8 cellular contexts compared by ENCODE assay signal in genomic region chr12:94148841-94149780, GRCh38. TPM values are rescaled to one million over a fixed set of nuclear protein-coding genes. Genes with fewer than 3 reads are reported as not detected.
DNase-seq lines count a peak whose midpoint lies in the region; ATAC-seq and TF ChIP-seq lines count a peak whose summit lies in the region.

No MANE protein-coding gene starts in this region.

- H3K36me3 ChIP-seq in fibroblast of lung (ENCODE audit: control insufficient read depth, insufficient read depth, low read length): no peaks in the 10 kb centered on the region
- no peaks in the 10 kb centered on the region for H3K36me3 ChIP-seq in neural cell (ENCODE audit: insufficient read depth, low read length)
- H3K36me3 ChIP-seq in aorta (ENCODE audit: control insufficient read depth in 1 of 2, insufficient read depth in 2 of 2, low read length in 1 of 2): no peaks in the 10 kb centered on the region

- H3K9me3 ChIP-seq in fibroblast of lung (ENCODE audit: control insufficient read depth, insufficient read depth, low read depth, low read length): no peaks in the 10 kb centered on the region
- no peaks in the 10 kb centered on the region for H3K9me3 ChIP-seq in neural cell (ENCODE audit: low read length)
- no peaks in the 10 kb centered on the region for H3K9me3 ChIP-seq in aorta (ENCODE audit: control insufficient read depth, low read length)

- H3K27ac Mint-ChIP-seq in HFFc6: no peak overlapping the region

- WGBS in aorta, 2 donors: 1% methylated on average over 92 to 124 of the region's 124 CpGs

- TF ChIP-seq CTCF in HFFc6 (IDR thresholded peaks at IDR 0.05) (peak; percentile 46), fibroblast of lung (conservative IDR thresholded peaks at IDR 0.05 in 1 of 2, IDR thresholded peaks at IDR 0.05 in 1 of 2; ENCODE audit: low read depth in 1 of 2, low read length in 2 of 2) (peak in 1 of 2 donors; percentile 42), neural cell (IDR thresholded peaks at IDR 0.05; ENCODE audit: poor library complexity, severe bottlenecking) (peak; percentile 86)

- DNase-seq in NCI-H1417 (lab: John Stamatoyannopoulos, UW) (peak; percentile 25 to 89 (median 80)), NCI-H1417 treated with DMSO at 0.1 percent for 48 hours (lab: John Stamatoyannopoulos, UW) (no peak), HFFc6 (no peak), NCI-H1105 treated with DMSO at 0.1 percent for 48 hours (lab: John Stamatoyannopoulos, UW) (peak; percentile 33), fibroblast of lung (ENCODE audit: low read depth in 2 of 2) (peak; percentile 41 to 49), aorta (peak; percentile 69 to 84)
- DNase-seq in activated CD8-positive, alpha-beta memory T cell treated with anti-CD3 and anti-CD28 coated beads, Interleukin-2, amount 50 U/mL, for 4 hours: peak; percentile 51

- H3K79me2 ChIP-seq in fibroblast of lung (ENCODE audit: control insufficient read depth, insufficient read depth, low read length) (no peaks in the 10 kb centered on the region), neural cell (replicated peaks; ENCODE audit: insufficient read depth, low read length) (peaks cover 45% of the 10 kb centered on the region)

- peak; percentile 6 for TF ChIP-seq EP300 in neural cell (conservative IDR thresholded peaks at IDR 0.05; ENCODE audit: poor library complexity, severe bottlenecking)

- peak; percentile 23 for TF ChIP-seq RAD21 in neural cell (conservative IDR thresholded peaks at IDR 0.05)

- H3K9me3 Mint-ChIP-seq in HFFc6: no peaks in the 10 kb centered on the region

- H3K4me1 ChIP-seq in fibroblast of lung (ENCODE audit: control insufficient read depth, extremely low read depth, insufficient read depth, low read length) (no peaks in the 10 kb centered on the region), aorta (ENCODE audit: control insufficient read depth in 1 of 2, insufficient read depth in 2 of 2, low read length in 2 of 2) (no peaks in the 10 kb centered on the region)

- no peaks in the 10 kb centered on the region for H3K36me3 Mint-ChIP-seq in HFFc6 (ENCODE audit: low read depth)

- no peak overlapping the region for H3K27ac ChIP-seq in fibroblast of lung (ENCODE audit: insufficient read depth, low read length)
- H3K27ac ChIP-seq in neural cell (ENCODE audit: low read length): peak overlapping the region; percentile 90
- H3K27ac ChIP-seq in aorta (ENCODE audit: low read depth in 1 of 2, low read length in 2 of 2): no peak overlapping the region

- H3K4me3 ChIP-seq in fibroblast of lung (replicated peaks in 1 of 4; ENCODE audit: control extremely low read depth in 1 of 4, insufficient read depth in 1 of 4, low read depth in 3 of 4, low read length in 4 of 4) (peak overlapping the region in 3 of 4 experiments; percentile 24 to 66 (median 36)), neural cell (ENCODE audit: low read length) (peak overlapping the region; percentile 95), aorta (ENCODE audit: low read length in 2 of 2) (peak overlapping the region; percentile 42 to 55)

- H2AFZ ChIP-seq in fibroblast of lung (ENCODE audit: low read length): no peak overlapping the region
- H2AFZ ChIP-seq in neural cell (ENCODE audit: low read depth, low read length): peak overlapping the region; percentile 36

- no peak overlapping the region for H3K9ac ChIP-seq in fibroblast of lung (ENCODE audit: insufficient read depth, low read length)
- H3K9ac ChIP-seq in neural cell (ENCODE audit: low read length): peak overlapping the region; percentile 90

- peaks cover 7% of the 10 kb centered on the region for H3K4me1 Mint-ChIP-seq in HFFc6 (ENCODE audit: low read depth)

- H4K20me1 ChIP-seq in fibroblast of lung (ENCODE audit: control insufficient read depth, extremely low read depth, insufficient read depth, low read length) (no peaks in the 10 kb centered on the region), neural cell (ENCODE audit: insufficient read depth) (no peaks in the 10 kb centered on the region)

- H3K27me3 ChIP-seq in fibroblast of lung (ENCODE audit: control insufficient read depth, insufficient read depth, low read length) (peaks cover 70% of the 10 kb centered on the region), neural cell (ENCODE audit: insufficient read depth, low read depth, low read length) (no peaks in the 10 kb centered on the region), aorta (ENCODE audit: control insufficient read depth in 1 of 2, insufficient read depth in 2 of 2, low read length in 1 of 2) (no peaks in the 10 kb centered on the region)

- intact Hi-C loops in aorta (cut with DNase I): loop anchor here in 1 of 2 donors (10.0 kb wide), 1 partner anchor 286 kb away; no protein-coding TSS in a partner anchor

- peak; percentile 8 for ATAC-seq in aorta (ENCODE audit: low FRiP score)

- peak overlapping the region; percentile 50 for H3K4me2 ChIP-seq in fibroblast of lung (ENCODE audit: extremely low read depth, insufficient read depth, low read length)
- no peak overlapping the region for H3K4me2 ChIP-seq in neural cell (ENCODE audit: low read length)

- H3K27me3 Mint-ChIP-seq in HFFc6 (ENCODE audit: insufficient read depth): peaks cover 44% of the 10 kb centered on the region

- no peaks in the 10 kb centered on the region for H3K9me2 ChIP-seq in neural cell (ENCODE audit: insufficient read depth, low read length)

- peaks cover 2% of the 10 kb centered on the region for H3F3A ChIP-seq in neural cell (ENCODE audit: insufficient read depth, low read length, poor library complexity, severe bottlenecking)

- no peak overlapping the region for H3K4me3 Mint-ChIP-seq in HFFc6

TF ChIP-seq in neural cell, 6 proteins besides CTCF, POLR2A, EP300 and RAD21:
- no peak for TF ChIP-seq TAF1 (IDR thresholded peaks at IDR 0.05; ENCODE audit: low read depth)
- no peak for TF ChIP-seq EZH2 (IDR thresholded peaks at IDR 0.05; ENCODE audit: borderline replicate concordance, insufficient read depth, low read length, poor library complexity, severe bottlenecking)
- TF ChIP-seq POLR2AphosphoS5 (IDR thresholded peaks at IDR 0.05): peak; percentile 18
- peak; percentile 49 for TF ChIP-seq SMC3 (conservative IDR thresholded peaks at IDR 0.05; ENCODE audit: poor library complexity)
- peak; percentile 50 for TF ChIP-seq MXI1 (conservative IDR thresholded peaks at IDR 0.05; ENCODE audit: poor library complexity, severe bottlenecking)

RNA-seq across cellular contexts. Expression of gene PLXNC1, which starts 0.7 kb away (rescaled TPM):
- under 1 TPM; 0.18 to 0.40 (median 0.22) TPM for total RNA-seq in HFFc6 (2021; fragmentation: NEBNext Ultra II Directional; extraction: Animal tissue kit (Norgen Biotek cat#: 25700))
- total RNA-seq in fibroblast of lung: 49.6 and 86.9 TPM in 2 replicates
- polyA plus RNA-seq in fibroblast of lung: 3.8 and 15.1 TPM in 2 replicates
- 2.3 and 10.4 TPM in 2 replicates for polyA plus RNA-seq in fibroblast of lung (2012)
- 1.5 and 29.2 TPM in 2 replicates for polyA minus RNA-seq in fibroblast of lung (ENCODE audit: low replicate concordance)
- 75.6 and 76.3 TPM in 2 replicates for polyA plus RNA-seq in neural cell
- 206 and 223 TPM in 2 replicates for polyA minus RNA-seq in neural cell
- total RNA-seq in aorta: 10 to 100 TPM in 1 of 2 donors, 1 to 10 TPM in 1; 7.5 to 26.8 TPM
- polyA plus RNA-seq in aorta: 1 to 10 TPM; 1.2 to 3.4 TPM

Comparison
In these comparisons a context has a peak if more than half of its experiments do, and no peak if none do; other contexts are left out.
1. DNase-seq: peak in NCI-H1417 (3 of 3), NCI-H1105 treated with DMSO at 0.1 percent for 48 hours (single experiment), activated CD8-positive, alpha-beta memory T cell treated with anti-CD3 and anti-CD28 coated beads, Interleukin-2, amount 50 U/mL, for 4 hours (single experiment), fibroblast of lung (2 of 2) and aorta (2 of 2); none in NCI-H1417 treated with DMSO at 0.1 percent for 48 hours (single experiment) and HFFc6 (single experiment).
2. H3K4me3 ChIP-seq: peak in every context shown above with its lines; median percentile 95 in neural cell; 48 in aorta; 36 in fibroblast of lung.
3. RNA of gene PLXNC1, which starts 0.7 kb away (total RNA-seq): 49.6 to 86.9 TPM in fibroblast of lung and 7.5 to 26.8 TPM in aorta; 0.18 to 0.40 TPM in HFFc6; every median in the first group is over 4 times any median in the second.